Comparison of ENCODE assay signal across 27 cellular contexts in genomic region chr19:53461866-53462265, GRCh38. TPM values are rescaled to one million over a fixed set of nuclear protein-coding genes. Genes with fewer than 3 reads are reported as not detected.
"Had no signal": no experiment of that assay in that cellular context is flagged by ENCODE, and none has a peak within 500 bp of the region (broad histone marks: within the 10 kb centered on the region; RNA-seq: fewer than 3 reads in every experiment).

No MANE protein-coding gene starts in this region.

- H3K4me2 ChIP-seq: KMS-11 had no signal

- H3K9ac ChIP-seq: KMS-11 had no signal

- H3K27me3 ChIP-seq: adrenal gland, Peyer's patch had no signal

- H3K4me3 Mint-ChIP-seq: activated CD8-positive, alpha-beta T cell treated with anti-CD3 and anti-CD28 coated beads, Interleukin-2, amount 10 ng/mL, durations not matched to agents 7 days and 5 days; activated naive CD8-positive, alpha-beta T cell treated with anti-CD3 and anti-CD28 coated beads, Interleukin-2, amount 10 ng/mL, durations not matched to agents 7 days and 5 days; central memory CD8-positive, alpha-beta T cell; T-helper 1 cell treated with Interleukin-12 subunit alpha and Interleukin-12 subunit beta and Interleukin-4 antibody, amounts not matched to agents 30 μg/mL and 1 μg/mL, for 36 hours had no signal

- H3K27ac Mint-ChIP-seq: activated CD8-positive, alpha-beta T cell treated with anti-CD3 and anti-CD28 coated beads, Interleukin-2, amount 10 ng/mL, durations not matched to agents 7 days and 5 days; activated naive CD8-positive, alpha-beta T cell treated with anti-CD3 and anti-CD28 coated beads, Interleukin-2, amount 10 ng/mL, durations not matched to agents 7 days and 5 days; T-helper 1 cell treated with Interleukin-12 subunit alpha and Interleukin-12 subunit beta and Interleukin-4 antibody, amounts not matched to agents 30 μg/mL and 1 μg/mL, for 36 hours; WTC11 had no signal

- H3K36me3 ChIP-seq: adrenal gland, Peyer's patch had no signal

- DNase-seq: activated CD4-positive, alpha-beta T cell treated with anti-CD3 and anti-CD28 coated beads for 48 hours; activated CD4-positive, alpha-beta T cell treated with anti-CD3 and anti-CD28 coated beads, Interleukin-2, amount 50 U/mL, for 4 hours; activated CD4-positive, CD25-positive, alpha-beta regulatory T cell treated with anti-CD3 and anti-CD28 coated beads, Interleukin-2, amount 50 U/mL, for 72 hours; activated CD8-positive, alpha-beta memory T cell treated with anti-CD3 and anti-CD28 coated beads, Interleukin-2, amount 50 U/mL, for 48 hours; activated CD8-positive, alpha-beta T cell treated with anti-CD3 and anti-CD28 coated beads, Interleukin-2, amount 10 ng/mL, durations not matched to agents 7 days and 5 days; activated naive CD4-positive, alpha-beta T cell treated with anti-CD3 and anti-CD28 coated beads, Interleukin-2, amount 50 U/mL, for 16 hours; activated naive CD8-positive, alpha-beta T cell treated with anti-CD3 and anti-CD28 coated beads, Interleukin-2, amount 10 ng/mL, durations not matched to agents 7 days and 5 days; activated T-cell treated with anti-CD3 and anti-CD28 coated beads, Interleukin-2, amount 50 U/mL, for 1 hour; adrenal gland; anterior cingulate cortex; MM.1S; NCI-H1105 treated with DMSO at 0.1 percent for 48 hours; NCI-H146; NCI-H1930; NCI-H2171; NCI-H226; NCI-H526 treated with DMSO at 0.1 percent for 48 hours; NCI-H82; NK-92 treated with Interleukin-12 subunit alpha and Interleukin-12 subunit beta, amount 100 ng/mL, for 24 hours; OCI-M1; Peyer's patch; SHP77 treated with DMSO at 0.1 percent for 48 hours had no signal

- H3K27ac ChIP-seq: adrenal gland, KMS-11, Peyer's patch had no signal

- H3K4me3 ChIP-seq: adrenal gland, Peyer's patch had no signal

- H3K4me1 Mint-ChIP-seq: central memory CD8-positive, alpha-beta T cell had no signal

RNA-seq across cellular contexts. Expression of gene ZNF813, which starts 5.7 kb away (rescaled TPM):
- total RNA-seq: NCI-H460 had no signal
